In the genomic region with DNA sequence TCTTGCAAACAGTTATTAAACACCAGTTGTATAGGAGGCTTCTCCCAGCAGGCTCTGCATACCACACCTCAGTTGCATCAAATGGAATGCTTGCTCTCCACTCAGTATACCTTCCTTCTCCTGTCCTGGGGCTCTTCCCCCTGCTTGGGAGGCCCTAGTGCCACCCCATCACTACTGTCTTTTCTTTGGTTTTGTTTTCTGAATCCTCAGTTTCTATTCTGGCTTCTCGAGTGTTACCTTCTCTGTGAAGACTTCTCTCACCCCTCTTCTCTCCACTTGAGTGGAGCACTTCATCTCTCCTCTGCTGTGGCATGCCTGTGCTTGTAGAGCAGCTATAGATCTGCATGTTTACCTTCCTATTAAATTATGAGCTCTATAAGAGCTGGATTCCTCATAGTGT, we compare ENCODE assay signal across 23 cellular contexts.
A peak's percentile ranks its signal among the peaks of the same experiment; 100 is the strongest.
DNase-seq lines count a peak whose midpoint lies in the region; ATAC-seq and TF ChIP-seq lines count a peak whose summit lies in the region.
"Had no signal": no experiment of that assay in that cellular context is flagged by ENCODE, and none has a peak within 500 bp of the region (broad histone marks: within the 10 kb centered on the region; RNA-seq: fewer than 3 reads in every experiment).

No MANE protein-coding gene starts in this region.

- no peak overlapping the region for H3K27ac ChIP-seq in left lung
- H3K27ac ChIP-seq: A549; BLaER1 treated with 17β-estradiol and CSF1 and Interleukin-3, amounts not matched to agents 10 nM and 100 nM; SJCRH30 had no signal

- H3K36me3 ChIP-seq in left lung: no peaks in the 10 kb centered on the region
- H3K36me3 ChIP-seq: BLaER1 treated with 17β-estradiol and CSF1 and Interleukin-3, amounts not matched to agents 10 nM and 100 nM; MG63; SJCRH30 had no signal

- H3K27ac Mint-ChIP-seq in T-helper 2 cell treated with Interferon-gamma antibody and Interleukin-4, amounts not matched to agents 5 μg/mL and 100 μg/mL, for 36 hours: no peak overlapping the region
- H3K27ac Mint-ChIP-seq: CD4-positive, alpha-beta T cell; T-helper 17 cell had no signal

- H3K27me3 Mint-ChIP-seq in T-helper 2 cell treated with Interferon-gamma antibody and Interleukin-4, amounts not matched to agents 5 μg/mL and 100 μg/mL, for 36 hours (ENCODE audit: low read depth): peaks cover 23% of the 10 kb centered on the region
- H3K27me3 Mint-ChIP-seq: CD4-positive, alpha-beta T cell had no signal

- no peaks in the 10 kb centered on the region for H3K4me1 Mint-ChIP-seq in T-helper 2 cell treated with Interferon-gamma antibody and Interleukin-4, amounts not matched to agents 5 μg/mL and 100 μg/mL, for 36 hours (ENCODE audit: low read depth)

- no peaks in the 10 kb centered on the region for H3K4me1 ChIP-seq in left lung
- H3K4me1 ChIP-seq: A549, SJCRH30 had no signal

- H3K9me3 ChIP-seq in left lung: no peaks in the 10 kb centered on the region
- H3K9me3 ChIP-seq: A549; BLaER1 treated with 17β-estradiol and CSF1 and Interleukin-3, amounts not matched to agents 10 nM and 100 nM; MG63; SJCRH30 had no signal

- intact Hi-C loops in left lung (cut with DNase I): no loop called here

- no peak overlapping the region for H3K4me3 ChIP-seq in left lung
- H3K4me3 ChIP-seq: A549; BLaER1 treated with 17β-estradiol and CSF1 and Interleukin-3, amounts not matched to agents 10 nM and 100 nM; MG63; SJCRH30 had no signal

- DNase-seq in NCI-H187 (lab: John Stamatoyannopoulos, UW) (peak; percentile 19 to 28), NCI-H187 treated with DMSO at 0.1 percent for 48 hours (lab: John Stamatoyannopoulos, UW) (no peak), NCI-H1105 treated with DMSO at 0.1 percent for 48 hours (lab: John Stamatoyannopoulos, UW) (peak; percentile 74), NCI-H510A treated with DMSO at 0.1 percent for 48 hours (lab: John Stamatoyannopoulos, UW) (peak; percentile 67), left lung (no peak), HCEC 1CT (no peak)
- no peak for DNase-seq in T-helper 2 cell treated with Interferon-gamma antibody and Interleukin-4, amounts not matched to agents 5 μg/mL and 100 μg/mL, for 36 hours (ENCODE audit: low spot score)
- DNase-seq: AML-193; CD4-positive, alpha-beta T cell; DND-41; KBM-7; MG63; NCI-H2081; NCI-H2171 treated with DMSO at 0.1 percent for 48 hours; NCI-H446; NK-92 treated with Interleukin-12 subunit alpha and Interleukin-12 subunit beta, amount 100 ng/mL, for 24 hours; PC-3; SJCRH30; T-helper 17 cell had no signal

- TF ChIP-seq CTCF in left lung (IDR thresholded peaks at IDR 0.05): no peak

- H3K9me3 Mint-ChIP-seq in T-helper 2 cell treated with Interferon-gamma antibody and Interleukin-4, amounts not matched to agents 5 μg/mL and 100 μg/mL, for 36 hours: no peaks in the 10 kb centered on the region
- H3K9me3 Mint-ChIP-seq: CD4-positive, alpha-beta T cell had no signal

- ATAC-seq in left lung: peak; percentile 37
- ATAC-seq in GM18909 (IDR thresholded peaks at IDR 0.05; ENCODE audit: poor library complexity, unreplicated experiment): no peak
- ATAC-seq: A549, PC-3, SK-N-SH treated with all-trans-retinoic acid at 6 μM for 48 hours, T-helper 17 cell had no signal

- H3K36me3 Mint-ChIP-seq in T-helper 2 cell treated with Interferon-gamma antibody and Interleukin-4, amounts not matched to agents 5 μg/mL and 100 μg/mL, for 36 hours (ENCODE audit: low read depth): no peaks in the 10 kb centered on the region

- H3K27me3 ChIP-seq in left lung: no peaks in the 10 kb centered on the region
- H3K27me3 ChIP-seq: BLaER1 treated with 17β-estradiol and CSF1 and Interleukin-3, amounts not matched to agents 10 nM and 100 nM; MG63; SJCRH30 had no signal

- no peak overlapping the region for H3K4me3 Mint-ChIP-seq in T-helper 2 cell treated with Interferon-gamma antibody and Interleukin-4, amounts not matched to agents 5 μg/mL and 100 μg/mL, for 36 hours
- H3K4me3 Mint-ChIP-seq: CD4-positive, alpha-beta T cell; T-helper 17 cell had no signal

Comparison
In these comparisons a context has a peak if more than half of its experiments do, and no peak if none do; other contexts are left out.
1. DNase-seq: peak in NCI-H187 (2 of 2), NCI-H1105 treated with DMSO at 0.1 percent for 48 hours (single experiment) and NCI-H510A treated with DMSO at 0.1 percent for 48 hours (single experiment); none in NCI-H187 treated with DMSO at 0.1 percent for 48 hours (single experiment), left lung (0 of 2), T-helper 2 cell treated with Interferon-gamma antibody and Interleukin-4, amounts not matched to agents 5 μg/mL and 100 μg/mL, for 36 hours (single experiment) and HCEC 1CT (single experiment).